ENCODE assay signal across 21 cellular contexts in genomic region chr1:227068883-227069282, GRCh38.
"Had no signal": no experiment of that assay in that cellular context is flagged by ENCODE, and none has a peak within 500 bp of the region (broad histone marks: within the 10 kb centered on the region; RNA-seq: fewer than 3 reads in every experiment).

No MANE protein-coding gene starts in this region.

- H3K9me3 ChIP-seq: ascending aorta, breast epithelium, left lung, ovary, prostate gland, right atrium auricular region, uterus had no signal

- H3K4me3 ChIP-seq: ascending aorta, breast epithelium, left lung, lung, ovary, prostate gland, right atrium auricular region, uterus had no signal

- ATAC-seq: activated CD8-positive, alpha-beta T cell treated with anti-CD3 and anti-CD28 coated beads, Interleukin-2, amount 10 ng/mL, durations not matched to agents 7 days and 5 days; left lung; natural killer cell treated with Interleukin-12 subunit alpha and Interleukin-12 subunit beta and Interleukin-15 and Interleukin-18, amount 100 ng/mL, for 72 hours; stimulated activated naive B cell treated with anti-CD40 and anti-IgM and Interleukin-4, amounts not matched to agents 10 μg/mL and 1 μg/mL and 100 μg/mL, for 72 hours had no signal

- H3K4me1 ChIP-seq: ascending aorta, breast epithelium, left lung, prostate gland, right atrium auricular region, uterus had no signal

- H3K27me3 ChIP-seq: ascending aorta, breast epithelium, left lung, ovary, right atrium auricular region, uterus had no signal

- H3K27ac ChIP-seq: ascending aorta, breast epithelium, epithelial cell of prostate, left lung, ovary, prostate gland, right atrium auricular region, uterus, WERI-Rb-1 had no signal

- H3K36me3 ChIP-seq: breast epithelium, ovary, prostate gland, uterus, WERI-Rb-1 had no signal

- DNase-seq: activated CD4-positive, alpha-beta T cell treated with anti-CD3 and anti-CD28 coated beads, Interleukin-2, amount 50 U/mL, for 1 hour; activated CD4-positive, CD25-positive, alpha-beta regulatory T cell treated with anti-CD3 and anti-CD28 coated beads, Interleukin-2, amount 50 U/mL, for 72 hours; activated CD8-positive, alpha-beta T cell treated with anti-CD3 and anti-CD28 coated beads, Interleukin-2, amount 10 ng/mL, durations not matched to agents 7 days and 5 days; activated gamma-delta T cell treated with Interleukin-2 at 50 U/mL for 16 hours; cortex of kidney; kidney glomerular epithelial cell; left lung; ovary; stimulated activated CD4-positive, alpha-beta T cell treated with anti-CD3 and anti-CD28 coated beads, Interleukin-2, amount 100 ng/mL, for 24 hours; stimulated activated naive B cell treated with anti-CD40 and anti-IgM and Interleukin-4, amounts not matched to agents 10 μg/mL and 1 μg/mL and 100 μg/mL, for 72 hours; T-helper 1 cell; trophoblast cell; uterus; WERI-Rb-1 had no signal
